ENCODE assay signal across 8 cellular contexts in the genomic region with DNA sequence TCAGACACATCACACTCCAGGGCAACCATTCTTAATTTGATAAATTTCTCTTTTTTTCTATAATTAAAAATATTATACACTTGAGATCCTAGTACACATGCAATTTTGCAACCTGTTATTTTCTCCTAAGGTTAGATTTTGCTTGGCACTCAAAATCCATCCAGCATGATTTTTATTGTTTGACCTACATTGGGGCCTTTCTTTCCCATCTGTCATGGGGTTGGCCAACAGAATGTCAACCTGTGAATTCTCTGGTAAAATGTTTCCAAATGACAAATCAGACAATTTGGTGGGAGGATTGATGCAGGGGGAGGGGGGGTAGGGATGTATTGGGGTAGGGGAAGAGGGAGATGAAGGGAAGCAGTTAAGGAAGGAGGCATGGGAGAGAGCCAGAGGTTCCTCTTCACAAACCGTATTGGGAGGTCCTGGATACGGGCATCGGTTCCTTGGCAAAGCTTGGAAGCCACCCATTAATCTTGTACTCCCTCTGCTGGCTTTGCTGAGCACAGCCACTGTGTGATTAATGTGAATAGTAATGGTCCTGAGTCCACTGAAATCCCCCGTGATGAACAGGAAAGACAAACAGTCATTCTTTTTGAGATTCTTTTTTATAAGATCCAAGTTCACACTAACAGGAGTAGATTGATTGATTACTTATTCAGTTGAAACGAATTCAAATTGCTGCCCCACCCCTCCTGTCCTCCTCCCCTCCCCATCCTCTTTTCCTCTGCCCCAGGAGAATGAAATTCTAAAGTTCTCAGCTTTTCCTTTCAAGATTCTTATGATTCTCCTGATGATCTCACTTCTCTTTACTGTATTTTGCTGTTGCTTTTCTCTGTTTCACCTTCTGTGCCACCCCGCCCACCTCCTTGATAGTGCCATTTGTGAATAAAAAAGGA.
DNase-seq lines count a peak whose midpoint lies in the region; ATAC-seq lines count a peak whose summit lies in the region.

No MANE protein-coding gene starts in this region.

- H3K27me3 Mint-ChIP-seq in activated T-cell treated with anti-CD3 and anti-CD28 coated beads, Interleukin-2, amount 50 U/mL, for 72 hours (ENCODE audit: low read depth): peaks cover 8% of the 10 kb centered on the region

- no peaks in the 10 kb centered on the region for H3K36me3 Mint-ChIP-seq in activated T-cell treated with anti-CD3 and anti-CD28 coated beads, Interleukin-2, amount 50 U/mL, for 72 hours (ENCODE audit: insufficient read depth in 2 of 2)

- H3K4me1 Mint-ChIP-seq in activated T-cell treated with anti-CD3 and anti-CD28 coated beads, Interleukin-2, amount 50 U/mL, for 72 hours (ENCODE audit: low read depth): no peaks in the 10 kb centered on the region

- no peaks in the 10 kb centered on the region for H3K9me3 Mint-ChIP-seq in activated T-cell treated with anti-CD3 and anti-CD28 coated beads, Interleukin-2, amount 50 U/mL, for 72 hours

- H3K27ac Mint-ChIP-seq in activated T-cell treated with anti-CD3 and anti-CD28 coated beads, Interleukin-2, amount 50 U/mL, for 72 hours: no peak overlapping the region

- ATAC-seq in GM21576 (IDR thresholded peaks at IDR 0.05; ENCODE audit: unreplicated experiment): peak; percentile 66
- ATAC-seq in activated T-cell treated with anti-CD3 and anti-CD28 coated beads, Interleukin-2, amount 50 U/mL, for 72 hours (replicated peaks in 1 of 2): no peak
- ATAC-seq in Right ventricle myocardium superior (ENCODE audit: poor library complexity): peak; percentile 92
- ATAC-seq in HG02852 (IDR thresholded peaks at IDR 0.05; ENCODE audit: unreplicated experiment): no peak
- ATAC-seq in GM19455 (IDR thresholded peaks at IDR 0.05; ENCODE audit: unreplicated experiment): no peak

- DNase-seq in DMS 273 treated with DMSO at 0.1 percent for 48 hours (lab: John Stamatoyannopoulos, UW) (peak; percentile 17), NCI-H2081 (lab: John Stamatoyannopoulos, UW) (peak; percentile 37 to 66), Right ventricle myocardium superior (peak; percentile 46), renal cortical epithelial cell (ENCODE audit: low read depth) (peak; percentile 61)
- peak; percentile 2 to 9 for DNase-seq in activated T-cell treated with anti-CD3 and anti-CD28 coated beads, Interleukin-2, amount 50 U/mL, for 72 hours

- intact Hi-C loops in Right ventricle myocardium superior (cut with DNase I): loop anchor here (5.0 kb wide), 1 partner anchor 351 kb away; no protein-coding TSS in a partner anchor

- H3K4me3 Mint-ChIP-seq in activated T-cell treated with anti-CD3 and anti-CD28 coated beads, Interleukin-2, amount 50 U/mL, for 72 hours: no peak overlapping the region

Comparison
In these comparisons a context has a peak if more than half of its experiments do, and no peak if none do; other contexts are left out.
1. DNase-seq: peak in every context shown above with its lines; median percentile 61 in renal cortical epithelial cell; 52 in NCI-H2081; 46 in Right ventricle myocardium superior; 17 in DMS 273 treated with DMSO at 0.1 percent for 48 hours; 6 in activated T-cell treated with anti-CD3 and anti-CD28 coated beads, Interleukin-2, amount 50 U/mL, for 72 hours.
2. ATAC-seq: peak in GM21576 (single experiment) and Right ventricle myocardium superior (single experiment); none in activated T-cell treated with anti-CD3 and anti-CD28 coated beads, Interleukin-2, amount 50 U/mL, for 72 hours (0 of 2), HG02852 (single experiment) and GM19455 (single experiment).